Comparison of ENCODE assay signal across 10 cellular contexts in genomic region chr15:90414408-90415028, GRCh38. TPM values are rescaled to one million over a fixed set of nuclear protein-coding genes. Genes with fewer than 3 reads are reported as not detected.
DNase-seq lines count a peak whose midpoint lies in the region; ATAC-seq and TF ChIP-seq lines count a peak whose summit lies in the region.
"Had no signal": no experiment of that assay in that cellular context is flagged by ENCODE, and none has a peak within 500 bp of the region (broad histone marks: within the 10 kb centered on the region; RNA-seq: fewer than 3 reads in every experiment).

No MANE protein-coding gene starts in this region.

- 0 out of 2 replicates have a peak overlapping the region, but pooled peaks have one; percentile 71 for H3K4ac ChIP-seq in H9 (ENCODE audit: low read depth, low read length)

- peak overlapping the region; percentile 66 for H4K91ac ChIP-seq in H9 (ENCODE audit: insufficient read length, low read depth, low read length)

- peaks cover 16% of the 10 kb centered on the region for H3K4me1 ChIP-seq in H9 (ENCODE audit: insufficient read depth, low read length)

- H3K14ac ChIP-seq in H9 (ENCODE audit: insufficient read depth, low read length), result peak overlapping the region; percentile 45; the same call in 1 of the 2 replicates

- WGBS in H9 (ENCODE audit: extremely low coverage, insufficient read length, low lambda C conversion rate), result no CpG with 5 or more reads among the region's 9 CpGs

- H3K9me3 ChIP-seq in H9 (ENCODE audit: control insufficient read depth, low read depth, low read length), result no peaks in the 10 kb centered on the region

- peaks cover 4% of the 10 kb centered on the region; the same call in 1 of the 2 replicates for H3K79me2 ChIP-seq in H9 (ENCODE audit: insufficient read depth, low read length)

- peak overlapping the region; percentile 77 for H2BK120ac ChIP-seq in H9 (ENCODE audit: low read depth, low read length, poor library complexity, severe bottlenecking)

- H3K9me3 Mint-ChIP-seq in H9, result peaks cover 5 to 9% of the 10 kb centered on the region in 2 experiments; a peak in 4 of 5 replicates
- peaks cover 6% of the 10 kb centered on the region for H3K9me3 Mint-ChIP-seq in activated CD4-positive, alpha-beta T cell treated with anti-CD3 and anti-CD28 coated beads, Interleukin-2, amount 10 ng/mL, durations not matched to agents 7 days and 5 days

- no peaks in the 10 kb centered on the region for H4K20me1 ChIP-seq in H9 (ENCODE audit: control insufficient read depth, insufficient read depth, insufficient read length)

- peaks cover 9 to 17% (median 14%) of the 10 kb centered on the region in 3 experiments for H3K36me3 Mint-ChIP-seq in H9 (ENCODE audit: insufficient read depth in 1 of 3, low read depth in 3 of 3)
- peaks cover 42% of the 10 kb centered on the region for H3K36me3 Mint-ChIP-seq in activated CD4-positive, alpha-beta T cell treated with anti-CD3 and anti-CD28 coated beads, Interleukin-2, amount 10 ng/mL, durations not matched to agents 7 days and 5 days (ENCODE audit: low read depth)

- peak overlapping the region; percentile 67 for H4K8ac ChIP-seq in H9 (replicated peaks; ENCODE audit: insufficient read length, low read depth, low read length)

- H3K4me3 Mint-ChIP-seq in H9, result no peak overlapping the region; a peak in 1 of 5 replicates
- peak overlapping the region; percentile 41 for H3K4me3 Mint-ChIP-seq in activated CD4-positive, alpha-beta T cell treated with anti-CD3 and anti-CD28 coated beads, Interleukin-2, amount 10 ng/mL, durations not matched to agents 7 days and 5 days
- H3K4me3 Mint-ChIP-seq: nephron progenitor cell had no signal

- H3K27ac ChIP-seq in H9 (ENCODE audit: insufficient read length, low read depth, low read length), result peak overlapping the region; percentile 95

- peak overlapping the region; percentile 54 for H3K4me2 ChIP-seq in H9 (ENCODE audit: insufficient read depth, insufficient read length, low read length)

- H3K23ac ChIP-seq in H9 (ENCODE audit: insufficient read length, low read depth, low read length), result peak overlapping the region; percentile 99

- DNase-seq in H9 (no peak), fibroblast of peridontal ligament (ENCODE audit: extremely low read depth) (peak; percentile 78), G401 (ENCODE audit: low spot score) (no peak), iPS-NIHi7 (ENCODE audit: extremely low spot score) (no peak)
- peak; percentile 16 for DNase-seq in activated CD4-positive, alpha-beta T cell treated with anti-CD3 and anti-CD28 coated beads, Interleukin-2, amount 10 ng/mL, durations not matched to agents 7 days and 5 days
- DNase-seq in stimulated activated CD8-positive, alpha-beta memory T cell treated with anti-CD3 and anti-CD28 coated beads, Interleukin-15, amount 100 ng/mL, for 48 hours (ENCODE audit: low read depth in 2 of 2), result peak; percentile 23 to 25
- DNase-seq: NCI-H1417, nephron progenitor cell had no signal

- H3K27ac Mint-ChIP-seq in H9, result peak overlapping the region; percentile 31 to 82 (median 57)
- H3K27ac Mint-ChIP-seq in activated CD4-positive, alpha-beta T cell treated with anti-CD3 and anti-CD28 coated beads, Interleukin-2, amount 10 ng/mL, durations not matched to agents 7 days and 5 days, result peak overlapping the region; percentile 48
- H3K27ac Mint-ChIP-seq: nephron progenitor cell had no signal

- no peak overlapping the region for H2AFZ ChIP-seq in H9 (ENCODE audit: low read length)

- H2BK12ac ChIP-seq in H9 (ENCODE audit: insufficient read length, low read depth, low read length), result peak overlapping the region; percentile 99

- peak overlapping the region; percentile 46 for H2BK5ac ChIP-seq in H9 (ENCODE audit: insufficient read length, low read length)

- H3K27me3 Mint-ChIP-seq in H9 (ENCODE audit: low read depth), result no peaks in the 10 kb centered on the region
- H3K27me3 Mint-ChIP-seq in activated CD4-positive, alpha-beta T cell treated with anti-CD3 and anti-CD28 coated beads, Interleukin-2, amount 10 ng/mL, durations not matched to agents 7 days and 5 days, result no peaks in the 10 kb centered on the region

- H3K56ac ChIP-seq in H9 (ENCODE audit: insufficient read length, low read depth, low read length), result peak overlapping the region; percentile 73

- peak overlapping the region; percentile 92 for H4K5ac ChIP-seq in H9 (ENCODE audit: insufficient read length, low read depth, low read length)

- H3K9ac ChIP-seq in H9 (ENCODE audit: extremely low read depth, insufficient read length, low read length), result peak overlapping the region; percentile 26

- no peak for ATAC-seq in GM18498 (IDR thresholded peaks at IDR 0.05; ENCODE audit: unreplicated experiment)
- ATAC-seq in GM21526 (IDR thresholded peaks at IDR 0.05; ENCODE audit: low FRiP score, unreplicated experiment), result no peak

- 0 out of 2 replicates have a peak overlapping the region, but pooled peaks have one; percentile 97 for H2BK15ac ChIP-seq in H9 (ENCODE audit: low read depth, low read length)

- no peak overlapping the region for H2AK5ac ChIP-seq in H9 (ENCODE audit: insufficient read length, low read length)

- H3K79me1 ChIP-seq in H9 (ENCODE audit: insufficient read depth, low read depth, low read length, poor library complexity, severe bottlenecking), result peaks cover 10% of the 10 kb centered on the region

- no peak overlapping the region for H2BK20ac ChIP-seq in H9 (ENCODE audit: low read depth, low read length, poor library complexity, severe bottlenecking)

- no peaks in the 10 kb centered on the region for H3K27me3 ChIP-seq in H9 (ENCODE audit: insufficient read depth, low read length)

- peak overlapping the region; percentile 82 for H3T11ph ChIP-seq in H9 (ENCODE audit: low read length)

- no peaks in the 10 kb centered on the region for H3K23me2 ChIP-seq in H9 (ENCODE audit: insufficient read length, low read depth, low read length, poor library complexity, severe bottlenecking)

- in situ Hi-C loops in G401 (cut with HindIII; ENCODE audit: low sequenced_read_pairs), result no loop called here

- CTCF ChIA-PET in activated CD4-positive, alpha-beta T cell treated with anti-CD3 and anti-CD28 coated beads, Interleukin-2, amount 10 ng/mL, durations not matched to agents 7 days and 5 days (lab: Charles Lee), result interaction anchor here (0.6 to 4.1 kb wide), 6 partner anchors 9 to 217 kb away, joined by 3 to 22 read pairs (median 4); no protein-coding TSS in a partner anchor

- peak overlapping the region; percentile 50 for H3K18ac ChIP-seq in H9 (ENCODE audit: insufficient read length, low read depth, low read length)

- H3K4me1 Mint-ChIP-seq in H9, result peaks cover 48 to 51% of the 10 kb centered on the region in 2 experiments
- peaks cover 72% of the 10 kb centered on the region for H3K4me1 Mint-ChIP-seq in activated CD4-positive, alpha-beta T cell treated with anti-CD3 and anti-CD28 coated beads, Interleukin-2, amount 10 ng/mL, durations not matched to agents 7 days and 5 days

- POLR2A ChIA-PET in activated CD4-positive, alpha-beta T cell treated with anti-CD3 and anti-CD28 coated beads, Interleukin-2, amount 10 ng/mL, durations not matched to agents 7 days and 5 days (lab: Charles Lee), result no interaction called here

- TF ChIP-seq CTCF in H9 (conservative IDR thresholded peaks at IDR 0.05), result no peak

RNA-seq across cellular contexts. Expression of gene IQGAP1, which starts 26.5 kb away (rescaled TPM):
- total RNA-seq in H9 (2021), result 67.0 and 72.4 TPM in 2 replicates
- total RNA-seq in activated CD4-positive, alpha-beta T cell treated with anti-CD3 and anti-CD28 coated beads, Interleukin-2, amount 10 ng/mL, durations not matched to agents 7 days and 5 days, result 100 to 1,000 TPM; 222 to 296 TPM
- total RNA-seq in G401 (2014; rRNA removed; shearing (Covaris generic)), result 52.7 and 55.2 TPM in 2 replicates

Comparison
In these comparisons a context has a peak if more than half of its experiments do, and no peak if none do; other contexts are left out.
1. DNase-seq: peak in activated CD4-positive, alpha-beta T cell treated with anti-CD3 and anti-CD28 coated beads, Interleukin-2, amount 10 ng/mL, durations not matched to agents 7 days and 5 days (single experiment), fibroblast of peridontal ligament (single experiment) and stimulated activated CD8-positive, alpha-beta memory T cell treated with anti-CD3 and anti-CD28 coated beads, Interleukin-15, amount 100 ng/mL, for 48 hours (2 of 2); none in H9 (single experiment), G401 (single experiment) and iPS-NIHi7 (single experiment).